Comparison of ENCODE assay signal across 1 cellular context in the genomic region with DNA sequence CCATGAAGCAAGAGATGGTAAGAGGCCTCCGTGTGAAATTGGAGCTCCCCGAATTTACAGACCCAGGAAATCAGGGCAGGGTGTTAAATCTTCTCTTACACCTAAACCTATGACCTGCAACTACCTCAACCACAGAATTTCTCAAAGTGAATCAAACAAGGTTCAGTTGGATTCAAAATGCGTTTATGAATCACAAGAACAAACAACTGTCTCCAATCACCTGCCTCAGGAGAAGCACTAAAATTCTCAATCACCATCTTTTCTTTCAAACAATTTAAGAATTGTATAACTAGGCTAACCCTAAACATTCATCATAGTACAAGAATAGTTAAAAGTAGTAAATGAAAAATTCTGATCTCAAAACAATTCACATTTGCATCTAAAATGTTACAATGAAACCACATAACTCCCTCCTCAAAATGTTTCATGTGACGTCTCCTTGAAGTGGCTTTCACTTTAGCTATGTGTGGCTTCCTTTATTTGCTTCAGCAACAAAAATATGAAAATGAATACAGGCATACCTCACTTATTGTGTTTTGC.
TF ChIP-seq lines count a peak whose summit lies in the region.

No MANE protein-coding gene starts in this region.

TF ChIP-seq in GM12878, 131 proteins besides CTCF, POLR2A, EP300 and RAD21 (continued from another document and continues in another):
- TF ChIP-seq, protein P1, sequence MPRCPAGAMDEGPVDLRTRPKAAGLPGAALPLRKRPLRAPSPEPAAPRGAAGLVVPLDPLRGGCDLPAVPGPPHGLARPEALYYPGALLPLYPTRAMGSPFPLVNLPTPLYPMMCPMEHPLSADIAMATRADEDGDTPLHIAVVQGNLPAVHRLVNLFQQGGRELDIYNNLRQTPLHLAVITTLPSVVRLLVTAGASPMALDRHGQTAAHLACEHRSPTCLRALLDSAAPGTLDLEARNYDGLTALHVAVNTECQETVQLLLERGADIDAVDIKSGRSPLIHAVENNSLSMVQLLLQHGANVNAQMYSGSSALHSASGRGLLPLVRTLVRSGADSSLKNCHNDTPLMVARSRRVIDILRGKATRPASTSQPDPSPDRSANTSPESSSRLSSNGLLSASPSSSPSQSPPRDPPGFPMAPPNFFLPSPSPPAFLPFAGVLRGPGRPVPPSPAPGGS (IDR thresholded peaks at IDR 0.05; ENCODE audit: borderline replicate concordance, insufficient read depth, low read depth, low read length, poor library complexity, severe bottlenecking) = no peak
- TF ChIP-seq POU2F2 (IDR thresholded peaks at IDR 0.05; ENCODE audit: borderline replicate concordance, low read depth, low read length) (peak; percentile 67; the same call in 2 of the 3 replicates), ESRRA (IDR thresholded peaks at IDR 0.05; ENCODE audit: low read length) (no peak), TCF7 (IDR thresholded peaks at IDR 0.05; ENCODE audit: borderline replicate concordance) (peak; percentile 88), SREBF1 (IDR thresholded peaks at IDR 0.05; ENCODE audit: low read length) (no peak), NR2F1 (conservative IDR thresholded peaks at IDR 0.05) (peak; percentile 56), BMI1 (IDR thresholded peaks at IDR 0.05; ENCODE audit: borderline replicate concordance) (no peak), RCOR1 (conservative IDR thresholded peaks at IDR 0.05; ENCODE audit: low read depth, low read length) (no peak), NFIC (IDR thresholded peaks at IDR 0.05; ENCODE audit: low read depth, low read length) (peak; percentile 76), POLR2AphosphoS2 (IDR thresholded peaks at IDR 0.05; ENCODE audit: low read depth, low read length) (no peak), CBX5 (IDR thresholded peaks at IDR 0.05; ENCODE audit: low read depth) (0 out of 2 replicates have a peak, but pooled peaks have one; percentile 37), NR2C1 (IDR thresholded peaks at IDR 0.05) (no peak), IRF4 (IDR thresholded peaks at IDR 0.05; ENCODE audit: low read depth, low read length) (peak; percentile 4; the same call in 1 of the 2 replicates), CHD1 (IDR thresholded peaks at IDR 0.05; ENCODE audit: low read depth, low read length) (no peak), RAD51 (IDR thresholded peaks at IDR 0.05) (no peak), SIX5 (IDR thresholded peaks at IDR 0.05; ENCODE audit: low read depth, low read length, severe bottlenecking) (no peak), BCL11A (IDR thresholded peaks at IDR 0.05; ENCODE audit: low read depth, low read length) (no peak), ETV6 (conservative IDR thresholded peaks at IDR 0.05 in 1 of 2, IDR thresholded peaks at IDR 0.05 in 1 of 2; ENCODE audit: borderline replicate concordance in 1 of 2, low read depth in 1 of 2) (no peak), JUND (IDR thresholded peaks at IDR 0.05; ENCODE audit: low read depth, low read length) (no peak), TARDBP (IDR thresholded peaks at IDR 0.05; ENCODE audit: borderline replicate concordance) (no peak), ZZZ3 (IDR thresholded peaks at IDR 0.05; ENCODE audit: control insufficient read depth, insufficient read length, low read depth) (no peak), CBFB (IDR thresholded peaks at IDR 0.05; ENCODE audit: low read depth) (no peak), MTA3 (IDR thresholded peaks at IDR 0.05; ENCODE audit: borderline replicate concordance, low read length) (0 out of 2 replicates have a peak, but pooled peaks have one; percentile 47), SPI1 (IDR thresholded peaks at IDR 0.05; ENCODE audit: borderline replicate concordance, insufficient read depth, low read depth, low read length) (peak; percentile 16; the same call in 1 of the 2 replicates), PAX8 (IDR thresholded peaks at IDR 0.05) (no peak), RUNX3 (IDR thresholded peaks at IDR 0.05; ENCODE audit: low read length) (peak; percentile 95)
- TF ChIP-seq, protein P2, sequence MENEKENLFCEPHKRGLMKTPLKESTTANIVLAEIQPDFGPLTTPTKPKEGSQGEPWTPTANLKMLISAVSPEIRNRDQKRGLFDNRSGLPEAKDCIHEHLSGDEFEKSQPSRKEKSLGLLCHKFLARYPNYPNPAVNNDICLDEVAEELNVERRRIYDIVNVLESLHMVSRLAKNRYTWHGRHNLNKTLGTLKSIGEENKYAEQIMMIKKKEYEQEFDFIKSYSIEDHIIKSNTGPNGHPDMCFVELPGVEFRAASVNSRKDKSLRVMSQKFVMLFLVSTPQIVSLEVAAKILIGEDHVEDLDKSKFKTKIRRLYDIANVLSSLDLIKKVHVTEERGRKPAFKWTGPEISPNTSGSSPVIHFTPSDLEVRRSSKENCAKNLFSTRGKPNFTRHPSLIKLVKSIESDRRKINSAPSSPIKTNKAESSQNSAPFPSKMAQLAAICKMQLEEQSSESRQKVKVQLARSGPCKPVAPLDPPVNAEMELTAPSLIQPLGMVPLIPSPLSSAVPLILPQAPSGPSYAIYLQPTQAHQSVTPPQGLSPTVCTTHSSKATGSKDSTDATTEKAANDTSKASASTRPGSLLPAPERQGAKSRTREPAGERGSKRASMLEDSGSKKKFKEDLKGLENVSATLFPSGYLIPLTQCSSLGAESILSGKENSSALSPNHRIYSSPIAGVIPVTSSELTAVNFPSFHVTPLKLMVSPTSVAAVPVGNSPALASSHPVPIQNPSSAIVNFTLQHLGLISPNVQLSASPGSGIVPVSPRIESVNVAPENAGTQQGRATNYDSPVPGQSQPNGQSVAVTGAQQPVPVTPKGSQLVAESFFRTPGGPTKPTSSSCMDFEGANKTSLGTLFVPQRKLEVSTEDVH (IDR thresholded peaks at IDR 0.05; ENCODE audit: low read depth, partially characterized antibody) = no peak
- TF ChIP-seq, protein P3, sequence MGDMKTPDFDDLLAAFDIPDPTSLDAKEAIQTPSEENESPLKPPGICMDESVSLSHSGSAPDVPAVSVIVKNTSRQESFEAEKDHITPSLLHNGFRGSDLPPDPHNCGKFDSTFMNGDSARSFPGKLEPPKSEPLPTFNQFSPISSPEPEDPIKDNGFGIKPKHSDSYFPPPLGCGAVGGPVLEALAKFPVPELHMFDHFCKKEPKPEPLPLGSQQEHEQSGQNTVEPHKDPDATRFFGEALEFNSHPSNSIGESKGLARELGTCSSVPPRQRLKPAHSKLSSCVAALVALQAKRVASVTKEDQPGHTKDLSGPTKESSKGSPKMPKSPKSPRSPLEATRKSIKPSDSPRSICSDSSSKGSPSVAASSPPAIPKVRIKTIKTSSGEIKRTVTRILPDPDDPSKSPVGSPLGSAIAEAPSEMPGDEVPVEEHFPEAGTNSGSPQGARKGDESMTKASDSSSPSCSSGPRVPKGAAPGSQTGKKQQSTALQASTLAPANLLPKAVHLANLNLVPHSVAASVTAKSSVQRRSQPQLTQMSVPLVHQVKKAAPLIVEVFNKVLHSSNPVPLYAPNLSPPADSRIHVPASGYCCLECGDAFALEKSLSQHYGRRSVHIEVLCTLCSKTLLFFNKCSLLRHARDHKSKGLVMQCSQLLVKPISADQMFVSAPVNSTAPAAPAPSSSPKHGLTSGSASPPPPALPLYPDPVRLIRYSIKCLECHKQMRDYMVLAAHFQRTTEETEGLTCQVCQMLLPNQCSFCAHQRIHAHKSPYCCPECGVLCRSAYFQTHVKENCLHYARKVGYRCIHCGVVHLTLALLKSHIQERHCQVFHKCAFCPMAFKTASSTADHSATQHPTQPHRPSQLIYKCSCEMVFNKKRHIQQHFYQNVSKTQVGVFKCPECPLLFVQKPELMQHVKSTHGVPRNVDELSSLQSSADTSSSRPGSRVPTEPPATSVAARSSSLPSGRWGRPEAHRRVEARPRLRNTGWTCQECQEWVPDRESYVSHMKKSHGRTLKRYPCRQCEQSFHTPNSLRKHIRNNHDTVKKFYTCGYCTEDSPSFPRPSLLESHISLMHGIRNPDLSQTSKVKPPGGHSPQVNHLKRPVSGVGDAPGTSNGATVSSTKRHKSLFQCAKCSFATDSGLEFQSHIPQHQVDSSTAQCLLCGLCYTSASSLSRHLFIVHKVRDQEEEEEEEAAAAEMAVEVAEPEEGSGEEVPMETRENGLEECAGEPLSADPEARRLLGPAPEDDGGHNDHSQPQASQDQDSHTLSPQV (IDR thresholded peaks at IDR 0.05) = no peak
- TF ChIP-seq, protein P4, sequence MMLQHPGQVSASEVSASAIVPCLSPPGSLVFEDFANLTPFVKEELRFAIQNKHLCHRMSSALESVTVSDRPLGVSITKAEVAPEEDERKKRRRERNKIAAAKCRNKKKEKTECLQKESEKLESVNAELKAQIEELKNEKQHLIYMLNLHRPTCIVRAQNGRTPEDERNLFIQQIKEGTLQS (IDR thresholded peaks at IDR 0.05; ENCODE audit: borderline replicate concordance, extremely low read depth, low read depth, low read length) = no peak
- TF ChIP-seq, protein P5, sequence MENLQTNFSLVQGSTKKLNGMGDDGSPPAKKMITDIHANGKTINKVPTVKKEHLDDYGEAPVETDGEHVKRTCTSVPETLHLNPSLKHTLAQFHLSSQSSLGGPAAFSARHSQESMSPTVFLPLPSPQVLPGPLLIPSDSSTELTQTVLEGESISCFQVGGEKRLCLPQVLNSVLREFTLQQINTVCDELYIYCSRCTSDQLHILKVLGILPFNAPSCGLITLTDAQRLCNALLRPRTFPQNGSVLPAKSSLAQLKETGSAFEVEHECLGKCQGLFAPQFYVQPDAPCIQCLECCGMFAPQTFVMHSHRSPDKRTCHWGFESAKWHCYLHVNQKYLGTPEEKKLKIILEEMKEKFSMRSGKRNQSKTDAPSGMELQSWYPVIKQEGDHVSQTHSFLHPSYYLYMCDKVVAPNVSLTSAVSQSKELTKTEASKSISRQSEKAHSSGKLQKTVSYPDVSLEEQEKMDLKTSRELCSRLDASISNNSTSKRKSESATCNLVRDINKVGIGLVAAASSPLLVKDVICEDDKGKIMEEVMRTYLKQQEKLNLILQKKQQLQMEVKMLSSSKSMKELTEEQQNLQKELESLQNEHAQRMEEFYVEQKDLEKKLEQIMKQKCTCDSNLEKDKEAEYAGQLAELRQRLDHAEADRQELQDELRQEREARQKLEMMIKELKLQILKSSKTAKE (IDR thresholded peaks at IDR 0.05; ENCODE audit: low read depth, poor library complexity, severe bottlenecking) = peak; percentile 65
- TF ChIP-seq, protein P6, sequence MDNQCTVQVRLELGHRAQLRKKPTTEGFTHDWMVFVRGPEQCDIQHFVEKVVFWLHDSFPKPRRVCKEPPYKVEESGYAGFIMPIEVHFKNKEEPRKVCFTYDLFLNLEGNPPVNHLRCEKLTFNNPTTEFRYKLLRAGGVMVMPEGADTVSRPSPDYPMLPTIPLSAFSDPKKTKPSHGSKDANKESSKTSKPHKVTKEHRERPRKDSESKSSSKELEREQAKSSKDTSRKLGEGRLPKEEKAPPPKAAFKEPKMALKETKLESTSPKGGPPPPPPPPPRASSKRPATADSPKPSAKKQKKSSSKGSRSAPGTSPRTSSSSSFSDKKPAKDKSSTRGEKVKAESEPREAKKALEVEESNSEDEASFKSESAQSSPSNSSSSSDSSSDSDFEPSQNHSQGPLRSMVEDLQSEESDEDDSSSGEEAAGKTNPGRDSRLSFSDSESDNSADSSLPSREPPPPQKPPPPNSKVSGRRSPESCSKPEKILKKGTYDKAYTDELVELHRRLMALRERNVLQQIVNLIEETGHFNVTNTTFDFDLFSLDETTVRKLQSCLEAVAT (IDR thresholded peaks at IDR 0.05) = 0 out of 2 replicates have a peak, but pooled peaks have one; percentile 27
- TF ChIP-seq, protein P7, sequence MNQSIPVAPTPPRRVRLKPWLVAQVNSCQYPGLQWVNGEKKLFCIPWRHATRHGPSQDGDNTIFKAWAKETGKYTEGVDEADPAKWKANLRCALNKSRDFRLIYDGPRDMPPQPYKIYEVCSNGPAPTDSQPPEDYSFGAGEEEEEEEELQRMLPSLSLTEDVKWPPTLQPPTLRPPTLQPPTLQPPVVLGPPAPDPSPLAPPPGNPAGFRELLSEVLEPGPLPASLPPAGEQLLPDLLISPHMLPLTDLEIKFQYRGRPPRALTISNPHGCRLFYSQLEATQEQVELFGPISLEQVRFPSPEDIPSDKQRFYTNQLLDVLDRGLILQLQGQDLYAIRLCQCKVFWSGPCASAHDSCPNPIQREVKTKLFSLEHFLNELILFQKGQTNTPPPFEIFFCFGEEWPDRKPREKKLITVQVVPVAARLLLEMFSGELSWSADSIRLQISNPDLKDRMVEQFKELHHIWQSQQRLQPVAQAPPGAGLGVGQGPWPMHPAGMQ (IDR thresholded peaks at IDR 0.05; ENCODE audit: borderline replicate concordance) = no peak
- TF ChIP-seq, protein P8, sequence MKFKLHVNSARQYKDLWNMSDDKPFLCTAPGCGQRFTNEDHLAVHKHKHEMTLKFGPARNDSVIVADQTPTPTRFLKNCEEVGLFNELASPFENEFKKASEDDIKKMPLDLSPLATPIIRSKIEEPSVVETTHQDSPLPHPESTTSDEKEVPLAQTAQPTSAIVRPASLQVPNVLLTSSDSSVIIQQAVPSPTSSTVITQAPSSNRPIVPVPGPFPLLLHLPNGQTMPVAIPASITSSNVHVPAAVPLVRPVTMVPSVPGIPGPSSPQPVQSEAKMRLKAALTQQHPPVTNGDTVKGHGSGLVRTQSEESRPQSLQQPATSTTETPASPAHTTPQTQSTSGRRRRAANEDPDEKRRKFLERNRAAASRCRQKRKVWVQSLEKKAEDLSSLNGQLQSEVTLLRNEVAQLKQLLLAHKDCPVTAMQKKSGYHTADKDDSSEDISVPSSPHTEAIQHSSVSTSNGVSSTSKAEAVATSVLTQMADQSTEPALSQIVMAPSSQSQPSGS (IDR thresholded peaks at IDR 0.05; ENCODE audit: low read length) = peak; percentile 81; the same call in 1 of the 2 replicates
- TF ChIP-seq, protein P9, sequence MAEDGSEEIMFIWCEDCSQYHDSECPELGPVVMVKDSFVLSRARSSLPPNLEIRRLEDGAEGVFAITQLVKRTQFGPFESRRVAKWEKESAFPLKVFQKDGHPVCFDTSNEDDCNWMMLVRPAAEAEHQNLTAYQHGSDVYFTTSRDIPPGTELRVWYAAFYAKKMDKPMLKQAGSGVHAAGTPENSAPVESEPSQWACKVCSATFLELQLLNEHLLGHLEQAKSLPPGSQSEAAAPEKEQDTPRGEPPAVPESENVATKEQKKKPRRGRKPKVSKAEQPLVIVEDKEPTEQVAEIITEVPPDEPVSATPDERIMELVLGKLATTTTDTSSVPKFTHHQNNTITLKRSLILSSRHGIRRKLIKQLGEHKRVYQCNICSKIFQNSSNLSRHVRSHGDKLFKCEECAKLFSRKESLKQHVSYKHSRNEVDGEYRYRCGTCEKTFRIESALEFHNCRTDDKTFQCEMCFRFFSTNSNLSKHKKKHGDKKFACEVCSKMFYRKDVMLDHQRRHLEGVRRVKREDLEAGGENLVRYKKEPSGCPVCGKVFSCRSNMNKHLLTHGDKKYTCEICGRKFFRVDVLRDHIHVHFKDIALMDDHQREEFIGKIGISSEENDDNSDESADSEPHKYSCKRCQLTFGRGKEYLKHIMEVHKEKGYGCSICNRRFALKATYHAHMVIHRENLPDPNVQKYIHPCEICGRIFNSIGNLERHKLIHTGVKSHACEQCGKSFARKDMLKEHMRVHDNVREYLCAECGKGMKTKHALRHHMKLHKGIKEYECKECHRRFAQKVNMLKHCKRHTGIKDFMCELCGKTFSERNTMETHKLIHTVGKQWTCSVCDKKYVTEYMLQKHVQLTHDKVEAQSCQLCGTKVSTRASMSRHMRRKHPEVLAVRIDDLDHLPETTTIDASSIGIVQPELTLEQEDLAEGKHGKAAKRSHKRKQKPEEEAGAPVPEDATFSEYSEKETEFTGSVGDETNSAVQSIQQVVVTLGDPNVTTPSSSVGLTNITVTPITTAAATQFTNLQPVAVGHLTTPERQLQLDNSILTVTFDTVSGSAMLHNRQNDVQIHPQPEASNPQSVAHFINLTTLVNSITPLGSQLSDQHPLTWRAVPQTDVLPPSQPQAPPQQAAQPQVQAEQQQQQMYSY (CRISPR knock-in tag; IDR thresholded peaks at IDR 0.05) = no peak
